In genomic region chr7:118076564-118076963, GRCh38 we compare ENCODE assay signal across 23 cellular contexts.
"Had no signal": no experiment of that assay in that cellular context is flagged by ENCODE, and none has a peak within 500 bp of the region (broad histone marks: within the 10 kb centered on the region; RNA-seq: fewer than 3 reads in every experiment).

No MANE protein-coding gene starts in this region.

- H3K27ac ChIP-seq: brain microvascular endothelial cell had no signal

- H3K27me3 ChIP-seq: brain microvascular endothelial cell had no signal

- H3K36me3 ChIP-seq: brain microvascular endothelial cell had no signal

- DNase-seq: activated B cell treated with CpG ODN at 0.5 μM for 24 hours; activated CD4-positive, alpha-beta T cell treated with anti-CD3 and anti-CD28 coated beads for 1 hour; activated CD4-positive, alpha-beta T cell treated with anti-CD3 and anti-CD28 coated beads, Interleukin-2, amount 10 ng/mL, durations not matched to agents 24 days and 14 days; activated CD4-positive, alpha-beta T cell treated with anti-CD3 and anti-CD28 coated beads, Interleukin-2, amount 50 U/mL, for 48 hours; activated CD8-positive, alpha-beta memory T cell treated with anti-CD3 and anti-CD28 coated beads for 24 hours; activated effector memory CD4-positive, alpha-beta T cell treated with anti-CD3 and anti-CD28 coated beads, Interleukin-2, amount 50 U/mL, for 16 hours; activated naive CD4-positive, alpha-beta T cell treated with Interleukin-2 at 50 U/mL for 16 hours; activated T-cell treated with anti-CD3 and anti-CD28 coated beads, Interleukin-2, amount 50 U/mL, for 4 hours; brain microvascular endothelial cell; caudate nucleus; MM.1S; NCI-H1092; NCI-H1417; NCI-H1930; NCI-H2171; NCI-H2227 treated with DMSO at 0.1 percent for 48 hours; NCI-H526 treated with DMSO at 0.1 percent for 48 hours; NCI-H82; OCI-M1; SIG-M5; T-helper 17 cell; T-helper 9 cell had no signal

- ATAC-seq: activated T-cell treated with anti-CD3 and anti-CD28 coated beads, Interleukin-2, amount 50 U/mL, for 4 hours; Panc1; T-helper 17 cell had no signal
